Comparison of ENCODE assay signal across 6 cellular contexts in genomic region chr3:52198643-52199608, GRCh38. TPM values are rescaled to one million over a fixed set of nuclear protein-coding genes. Genes with fewer than 3 reads are reported as not detected.
DNase-seq lines count a peak whose midpoint lies in the region; ATAC-seq and TF ChIP-seq lines count a peak whose summit lies in the region.

No MANE protein-coding gene starts in this region.

- H4K20me1 ChIP-seq in BLaER1 = peaks cover 12% of the 10 kb centered on the region; the same call in 1 of the 2 replicates

- ATAC-seq in left lung = no peak
- ATAC-seq in HG03108 (IDR thresholded peaks at IDR 0.05; ENCODE audit: unreplicated experiment) = no peak
- no peak for ATAC-seq in HG03135 (IDR thresholded peaks at IDR 0.05; ENCODE audit: unreplicated experiment)

- peak overlapping the region; percentile 96 for H3K4me2 ChIP-seq in BLaER1

- H3K27me3 ChIP-seq in BLaER1 (no peaks in the 10 kb centered on the region), left lung (no peaks in the 10 kb centered on the region)

- peaks cover 39% of the 10 kb centered on the region for H3K4me1 ChIP-seq in BLaER1
- H3K4me1 ChIP-seq in left lung = peaks cover 62 to 93% of the 10 kb centered on the region in 2 donors

- peak overlapping the region; percentile 93 for H3K9ac ChIP-seq in BLaER1

- H3K4me3 ChIP-seq in BLaER1 (peak overlapping the region; percentile 98), left lung (peak overlapping the region; percentile 66 to 97)

- H3K27ac ChIP-seq in BLaER1 = peak overlapping the region; percentile 87
- peak overlapping the region; percentile 85 for H3K27ac ChIP-seq in VCaP
- H3K27ac ChIP-seq in left lung = peak overlapping the region; percentile 86 to 87

- H3K36me3 ChIP-seq in BLaER1 (peaks cover 45% of the 10 kb centered on the region), left lung (peaks cover 0 to 32% of the 10 kb centered on the region in 2 donors)

- TF ChIP-seq CTCF in VCaP (conservative IDR thresholded peaks at IDR 0.05) (no peak), left lung (IDR thresholded peaks at IDR 0.05) (no peak)

- DNase-seq in left lung = peak in 1 of 2 donors; percentile 26
- DNase-seq in NCI-H446 (lab: John Stamatoyannopoulos, UW) = no peak

- no peaks in the 10 kb centered on the region for H3K9me3 ChIP-seq in BLaER1
- H3K9me3 ChIP-seq in left lung = no peaks in the 10 kb centered on the region

- intact Hi-C loops in left lung (cut with DNase I) = no loop called here

RNA-seq across cellular contexts. Expression of gene ALAS1, which starts 1.0 kb away (rescaled TPM):
- 10 to 100 TPM; 66.7 to 70.1 TPM for total RNA-seq in left lung

RNA-seq across cellular contexts. Expression of gene TLR9, which starts 26.5 kb away (rescaled TPM):
- total RNA-seq in left lung = 1 to 10 TPM in 1 of 2 donors, not detected in 1; 1.5 TPM

RNA-seq across cellular contexts. Expression of gene TWF2, which starts 40.0 kb away (rescaled TPM):
- 10 to 100 TPM; 47.7 to 77.5 TPM for total RNA-seq in left lung

RNA-seq across cellular contexts. Expression of gene POC1A, which starts 44.7 kb away (rescaled TPM):
- 1 to 10 TPM; 5.3 to 7.6 TPM for total RNA-seq in left lung

RNA-seq across cellular contexts. Expression of gene PPM1M, which starts 46.6 kb away (rescaled TPM):
- 10 to 100 TPM; 33.1 to 48.3 TPM for total RNA-seq in left lung
